ENCODE assay signal across 8 cellular contexts in genomic region chr7:105013818-105014724, GRCh38. TPM values are rescaled to one million over a fixed set of nuclear protein-coding genes. Genes with fewer than 3 reads are reported as not detected.
DNase-seq lines count a peak whose midpoint lies in the region; ATAC-seq and TF ChIP-seq lines count a peak whose summit lies in the region.

KMT2E (plus strand) TSS chr7:105014205; CDS start chr7:105040953, 26,748 bp downstream.

- peak within 1 kb of the TSS; percentile 84 for H3K4me3 ChIP-seq in WERI-Rb-1 (ENCODE audit: low read depth, low read length)
- peak within 1 kb of the TSS; percentile 92 to 98 (median 96) for H3K4me3 ChIP-seq in breast epithelium
- peak within 1 kb of the TSS; percentile 58 to 88 (median 74) for H3K4me3 ChIP-seq in spleen

- no peak for TF ChIP-seq CTCF in WERI-Rb-1 (IDR thresholded peaks at IDR 0.05; ENCODE audit: low read depth, low read length)
- peak in 2 of 3 donors; percentile 7 to 15 for TF ChIP-seq CTCF in breast epithelium (IDR thresholded peaks at IDR 0.05)
- TF ChIP-seq CTCF in spleen (IDR thresholded peaks at IDR 0.05 in 8 of 11, conservative IDR thresholded peaks at IDR 0.05 in 3 of 11) = peak in 8 of 11 experiments; percentile 4 to 56 (median 30)

- peak within 1 kb of the TSS; percentile 97 to 100 (median 98) for H3K4me3 Mint-ChIP-seq in immature natural killer cell

- intact Hi-C loops in breast epithelium (cut with DNase I; ENCODE audit: low total_unique reads) (no loop called here), spleen (cut with DNase I; ENCODE audit: low total_unique reads) (no loop called here)

- H3K27ac ChIP-seq in WERI-Rb-1 (peak within 1 kb of the TSS; percentile 100), breast epithelium (peak within 1 kb of the TSS; percentile 100), spleen (peak within 1 kb of the TSS; percentile 100)

- peaks cover 36 to 55% (median 48%) of the 10 kb centered on the region in 3 donors for H3K27me3 Mint-ChIP-seq in immature natural killer cell (ENCODE audit: low read depth in 3 of 3)

- peaks cover 52 to 72% of the 10 kb centered on the region in 2 donors for H3K4me1 Mint-ChIP-seq in immature natural killer cell

- ATAC-seq in HG03039 (IDR thresholded peaks at IDR 0.05; ENCODE audit: unreplicated experiment) = peak; percentile 24

- TF ChIP-seq POLR2A in breast epithelium (IDR thresholded peaks at IDR 0.05) = no peak
- TF ChIP-seq POLR2A in spleen (IDR thresholded peaks at IDR 0.05) = peak in 2 of 3 donors; percentile 10 to 46

- H3K9me3 Mint-ChIP-seq in immature natural killer cell = peaks cover 0 to 5% (median 0%) of the 10 kb centered on the region in 6 donors

- peaks cover 0 to 15% (median 7%) of the 10 kb centered on the region in 3 donors for H3K36me3 Mint-ChIP-seq in immature natural killer cell

- H3K4me1 ChIP-seq in breast epithelium (no peaks in the 10 kb centered on the region), spleen (peaks cover 35 to 64% (median 51%) of the 10 kb centered on the region in 6 donors)

- H3K27ac Mint-ChIP-seq in immature natural killer cell = peak within 1 kb of the TSS; percentile 99 to 100 (median 100)

- H3K9me3 ChIP-seq in WERI-Rb-1 (ENCODE audit: severe bottlenecking) = no peaks in the 10 kb centered on the region
- H3K9me3 ChIP-seq in breast epithelium = no peaks in the 10 kb centered on the region
- no peaks in the 10 kb centered on the region for H3K9me3 ChIP-seq in spleen

- peaks cover 32% of the 10 kb centered on the region for H3K36me3 ChIP-seq in WERI-Rb-1
- no peaks in the 10 kb centered on the region for H3K36me3 ChIP-seq in breast epithelium
- H3K36me3 ChIP-seq in spleen = peaks cover 0 to 2% (median 0%) of the 10 kb centered on the region in 6 donors

- 0 to 1% (median 1%) methylated on average over 28 to 70 of the region's 70 CpGs for WGBS in spleen, 5 donors

- DNase-seq in NCI-H187 (lab: John Stamatoyannopoulos, UW) = peak; percentile 92
- no peak for DNase-seq in NCI-H187 treated with DMSO at 0.1 percent for 48 hours (lab: John Stamatoyannopoulos, UW)
- DNase-seq in NCI-H2171 (lab: John Stamatoyannopoulos, UW) = peak; percentile 82
- peak; percentile 91 for DNase-seq in WERI-Rb-1
- peak; percentile 83 to 91 for DNase-seq in breast epithelium (ENCODE audit: low spot score in 2 of 2)
- peak; percentile 95 for DNase-seq in immature natural killer cell
- peak; percentile 98 for DNase-seq in spleen

- H3K27me3 ChIP-seq in WERI-Rb-1 (ENCODE audit: insufficient read depth, low read depth, severe bottlenecking) = no peaks in the 10 kb centered on the region
- H3K27me3 ChIP-seq in breast epithelium = no peaks in the 10 kb centered on the region
- H3K27me3 ChIP-seq in spleen (replicated peaks in 1 of 7) = no peaks in the 10 kb centered on the region

RNA-seq across cellular contexts. Expression of gene KMT2E, which starts in this region (rescaled TPM):
- total RNA-seq in breast epithelium = 100 to 1,000 TPM in 2 of 3 donors, 10 to 100 TPM in 1; 88.2 to 184 (median 168) TPM
- polyA plus RNA-seq in immature natural killer cell = 100 to 1,000 TPM in 2 of 3 donors, 10 to 100 TPM in 1; 74.3 to 234 (median 114) TPM
- 100 to 1,000 TPM; 132 to 215 (median 140) TPM for total RNA-seq in spleen
- 10 to 100 TPM; 11.5 to 20.4 (median 14.5) TPM for polyA plus RNA-seq in spleen
